In the genomic region with DNA sequence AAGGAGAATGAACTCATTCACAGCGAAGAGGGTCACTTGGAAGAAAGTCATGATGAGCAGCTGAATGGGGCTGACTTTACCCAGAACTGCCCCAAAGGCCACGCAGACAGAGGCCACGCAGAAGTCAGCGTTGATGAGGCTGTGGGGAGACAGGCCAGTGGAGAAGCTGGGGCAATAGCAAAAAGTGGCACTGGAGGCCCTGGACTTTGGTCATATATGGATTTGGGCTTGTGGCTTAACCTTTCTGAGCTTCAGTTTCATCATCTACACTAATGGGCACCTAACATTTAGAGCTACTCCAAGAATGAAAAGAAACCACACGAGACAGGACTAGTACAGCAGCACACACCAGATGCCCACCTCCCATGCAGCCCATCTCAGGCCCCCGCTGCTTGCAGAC, we compare ENCODE assay signal across 34 cellular contexts. TPM values are rescaled to one million over a fixed set of nuclear protein-coding genes. Genes with fewer than 3 reads are reported as not detected.
"Had no signal": no experiment of that assay in that cellular context is flagged by ENCODE, and none has a peak within 500 bp of the region (broad histone marks: within the 10 kb centered on the region; RNA-seq: fewer than 3 reads in every experiment).

No MANE protein-coding gene starts in this region.

- FAIRE-seq: colon had no signal

- ATAC-seq: activated CD4-positive, alpha-beta T cell treated with anti-CD3 and anti-CD28 coated beads for 36 hours; activated CD8-positive, alpha-beta memory T cell treated with anti-CD3 and anti-CD28 coated beads, Interleukin-2, amount 10 ng/mL, durations not matched to agents 7 days and 5 days; activated CD8-positive, alpha-beta T cell treated with anti-CD3 and anti-CD28 coated beads, Interleukin-2, amount 10 ng/mL, durations not matched to agents 7 days and 5 days; activated naive CD8-positive, alpha-beta T cell treated with anti-CD3 and anti-CD28 coated beads, Interleukin-2, amount 50 U/mL, for 24 hours; body of pancreas; effector memory CD8-positive, alpha-beta T cell; foreskin keratinocyte; gastrocnemius medialis had no signal

- H3K36me3 ChIP-seq: adrenal gland, esophagus muscularis mucosa, gastrocnemius medialis had no signal

- H3K27ac ChIP-seq: adrenal gland, body of pancreas, esophagus muscularis mucosa, foreskin keratinocyte, gastrocnemius medialis had no signal

- H3K4me1 ChIP-seq: adrenal gland, body of pancreas, foreskin keratinocyte, gastrocnemius medialis had no signal

- DNase-seq: activated CD4-positive, alpha-beta memory T cell treated with anti-CD3 and anti-CD28 coated beads for 36 hours; activated CD4-positive, alpha-beta T cell treated with anti-CD3 and anti-CD28 coated beads for 36 hours; activated CD4-positive, alpha-beta T cell treated with anti-CD3 and anti-CD28 coated beads, Interleukin-2, amount 10 ng/mL, durations not matched to agents 24 days and 14 days; activated CD4-positive, CD25-positive, alpha-beta regulatory T cell; activated CD4-positive, CD25-positive, alpha-beta regulatory T cell treated with anti-CD3 and anti-CD28 coated beads, Interleukin-2, amount 50 U/mL, for 72 hours; activated CD8-positive, alpha-beta memory T cell treated with anti-CD3 and anti-CD28 coated beads, Interleukin-2, amount 10 ng/mL, durations not matched to agents 7 days and 5 days; activated CD8-positive, alpha-beta memory T cell treated with anti-CD3 and anti-CD28 coated beads, Interleukin-2, amount 50 U/mL, for 4 hours; activated CD8-positive, alpha-beta T cell treated with anti-CD3 and anti-CD28 coated beads, Interleukin-2, amount 10 ng/mL, durations not matched to agents 7 days and 5 days; activated effector memory CD4-positive, alpha-beta T cell treated with anti-CD3 and anti-CD28 coated beads, Interleukin-2, amount 50 U/mL, for 16 hours; activated naive CD4-positive, alpha-beta T cell treated with anti-CD3 and anti-CD28 coated beads for 36 hours; activated naive CD8-positive, alpha-beta T cell treated with anti-CD3 and anti-CD28 coated beads for 36 hours; activated naive CD8-positive, alpha-beta T cell treated with anti-CD3 and anti-CD28 coated beads, Interleukin-2, amount 50 U/mL, for 24 hours; activated T-cell treated with anti-CD3 and anti-CD28 coated beads, Interleukin-2, amount 50 U/mL, for 1 hour; activated T-cell treated with anti-CD3 and anti-CD28 coated beads, Interleukin-2, amount 50 U/mL, for 48 hours; adrenal gland; amygdala; body of pancreas; caudate nucleus; cortex of kidney; dermis blood vessel endothelial cell; effector CD4-positive, alpha-beta T cell; effector memory CD8-positive, alpha-beta T cell; erythroblast; foreskin keratinocyte; gastrocnemius medialis; T-helper 2 cell had no signal

- H3K9me3 ChIP-seq: adrenal gland, body of pancreas, esophagus muscularis mucosa, gastrocnemius medialis had no signal

- H3K4me3 ChIP-seq: adrenal gland, body of pancreas, esophagus muscularis mucosa, gastrocnemius medialis had no signal

- H3K27me3 ChIP-seq: body of pancreas had no signal

RNA-seq across cellular contexts. Expression of a gene that starts 13.3 kb away (rescaled TPM):
- total RNA-seq: activated CD4-positive, alpha-beta memory T cell treated with anti-CD3 and anti-CD28 coated beads for 36 hours; activated CD4-positive, alpha-beta T cell treated with anti-CD3 and anti-CD28 coated beads for 36 hours; activated CD4-positive, alpha-beta T cell treated with anti-CD3 and anti-CD28 coated beads, Interleukin-2, amount 10 ng/mL, durations not matched to agents 24 days and 14 days; activated CD8-positive, alpha-beta memory T cell treated with anti-CD3 and anti-CD28 coated beads for 36 hours; activated CD8-positive, alpha-beta memory T cell treated with anti-CD3 and anti-CD28 coated beads, Interleukin-2, amount 10 ng/mL, durations not matched to agents 7 days and 5 days; activated CD8-positive, alpha-beta T cell treated with anti-CD3 and anti-CD28 coated beads, Interleukin-2, amount 10 ng/mL, durations not matched to agents 7 days and 5 days; activated naive CD4-positive, alpha-beta T cell treated with anti-CD3 and anti-CD28 coated beads for 36 hours; activated naive CD8-positive, alpha-beta T cell treated with anti-CD3 and anti-CD28 coated beads for 36 hours; activated T-helper 1 cell treated with anti-CD3 and anti-CD28 coated beads, Interleukin-12 subunit alpha, Interleukin-12 subunit beta, Interleukin-2, Interleukin-4 antibody, amounts not matched to agents 30 ng/mL and 10 ng/mL and 1 ng/mL, durations not matched to agents 14 hours and 24 hours and 36 hours; activated T-helper 2 cell treated with anti-CD3 and anti-CD28 coated beads, Interferon-gamma antibody, Interleukin-2, Interleukin-4, amounts not matched to agents 10 μg/mL and 5 μg/mL and 100 μg/mL, durations not matched to agents 14 hours and 24 hours and 36 hours; aorta; chondrocyte; dermis blood vessel endothelial cell; gastrocnemius medialis; T-helper 1 cell treated with Interleukin-12 subunit alpha and Interleukin-12 subunit beta and Interleukin-4 antibody, amounts not matched to agents 30 ng/mL and 1 ng/mL, for 36 hours had no signal
